In the genomic region with DNA sequence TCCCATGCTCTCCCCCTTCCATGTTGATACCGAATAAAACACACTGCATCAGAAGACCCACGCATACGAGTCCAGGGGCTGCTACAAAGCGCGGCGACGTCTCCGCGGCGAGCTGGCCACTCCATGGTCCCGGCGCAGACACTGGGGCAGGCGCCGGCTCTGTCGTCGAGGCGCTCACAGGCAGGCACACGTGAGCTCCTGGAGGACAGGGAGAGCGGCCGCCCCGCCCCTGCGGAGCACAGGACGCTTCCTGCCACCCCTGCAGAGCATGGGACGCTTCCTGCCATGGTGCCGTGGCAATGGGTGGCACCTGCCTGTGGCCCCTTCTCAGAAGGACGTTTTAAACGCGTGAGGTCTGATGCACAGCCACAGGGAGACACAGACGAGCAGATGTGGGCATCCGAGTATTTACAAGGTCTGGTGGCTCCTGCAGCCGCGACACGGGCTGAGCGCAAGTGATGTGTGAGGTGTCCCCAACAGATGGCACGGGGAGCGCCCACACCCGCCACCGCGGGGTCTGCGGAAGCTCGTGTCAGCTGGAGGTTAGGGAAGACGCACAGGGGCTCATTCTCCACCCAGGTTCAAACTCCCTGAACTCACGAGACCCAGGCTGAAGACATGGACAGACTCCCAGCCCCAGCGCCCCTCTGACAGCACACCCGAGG, we compare ENCODE assay signal across 21 cellular contexts. TPM values are rescaled to one million over a fixed set of nuclear protein-coding genes. Genes with fewer than 3 reads are reported as not detected.
A peak's percentile ranks its signal among the peaks of the same experiment; 100 is the strongest.
DNase-seq lines count a peak whose midpoint lies in the region; ATAC-seq and TF ChIP-seq lines count a peak whose summit lies in the region.
"Had no signal": no experiment of that assay in that cellular context is flagged by ENCODE, and none has a peak within 500 bp of the region (broad histone marks: within the 10 kb centered on the region; RNA-seq: fewer than 3 reads in every experiment).

No MANE protein-coding gene starts in this region.

- H2AK5ac ChIP-seq in neuronal stem cell (ENCODE audit: low read depth, low read length): no peak overlapping the region

- H3K79me2 ChIP-seq in DOHH2 (ENCODE audit: control insufficient read depth, low read length) (peaks cover 93% of the 10 kb centered on the region), GM23338 (replicated peaks; ENCODE audit: insufficient read depth) (peaks cover 4% of the 10 kb centered on the region; the same call in 1 of the 2 replicates)

- H3K9me3 Mint-ChIP-seq in GM23338: no peaks in the 10 kb centered on the region; the same call in 1 of the 3 replicates

- no peak overlapping the region for H3K14ac ChIP-seq in neuronal stem cell (ENCODE audit: low read length)

- no peak overlapping the region for H3K4ac ChIP-seq in neuronal stem cell (ENCODE audit: low read length)

- H3K36me3 Mint-ChIP-seq in GM23338 (ENCODE audit: low read depth): peaks cover 14% of the 10 kb centered on the region
- peaks cover 4% of the 10 kb centered on the region for H3K36me3 Mint-ChIP-seq in T-helper 17 cell (ENCODE audit: low read depth)

- H3K27ac Mint-ChIP-seq in GM23338 (peak overlapping the region; percentile 36; the same call in 1 of the 2 replicates), T-helper 17 cell (peak overlapping the region; percentile 83)
- H3K27ac Mint-ChIP-seq: activated CD8-positive, alpha-beta memory T cell treated with anti-CD3 and anti-CD28 coated beads, Interleukin-2, amount 10 ng/mL, durations not matched to agents 7 days and 5 days; activated naive CD8-positive, alpha-beta T cell treated with anti-CD3 and anti-CD28 coated beads for 36 hours; CD4-positive, CD25-positive, alpha-beta regulatory T cell; mesothelial cell of epicardium; nephron progenitor cell had no signal

- ATAC-seq in GM23338 (no peak), T-helper 17 cell (peak; percentile 39), GM18498 (IDR thresholded peaks at IDR 0.05; ENCODE audit: unreplicated experiment) (no peak)
- ATAC-seq: activated CD8-positive, alpha-beta memory T cell treated with anti-CD3 and anti-CD28 coated beads, Interleukin-2, amount 10 ng/mL, durations not matched to agents 7 days and 5 days; left cardiac atrium had no signal

- H2BK120ac ChIP-seq in neuronal stem cell (ENCODE audit: low read depth, low read length): no peak overlapping the region

- no peak overlapping the region for H2BK15ac ChIP-seq in neuronal stem cell (ENCODE audit: low read length)

- H3K27ac ChIP-seq in DOHH2 (ENCODE audit: low read depth, low read length): peak overlapping the region; percentile 98
- H3K27ac ChIP-seq in GM23338 (ENCODE audit: low read depth): no peak overlapping the region
- no peak overlapping the region for H3K27ac ChIP-seq in neuronal stem cell (replicated peaks; ENCODE audit: low read length)
- H3K27ac ChIP-seq: testis had no signal

- no peak overlapping the region for H4K91ac ChIP-seq in neuronal stem cell (ENCODE audit: low read depth, low read length, poor library complexity)

- H3K4me1 ChIP-seq in DOHH2 (ENCODE audit: control insufficient read depth, low read length) (peaks cover 90% of the 10 kb centered on the region), GM23338 (ENCODE audit: insufficient read depth) (no peaks in the 10 kb centered on the region; the same call in 1 of the 2 replicates), neuronal stem cell (ENCODE audit: control insufficient read depth in 2 of 2, insufficient read depth in 1 of 2, low read depth in 1 of 2, low read length in 2 of 2) (peaks cover 3% of the 10 kb centered on the region in 2 donors)

- H3K18ac ChIP-seq in neuronal stem cell (ENCODE audit: low read length): peak overlapping the region; percentile 48

- H3K27me3 Mint-ChIP-seq in GM23338 (ENCODE audit: insufficient read depth, low read depth, poor library complexity) (peaks cover 13% of the 10 kb centered on the region), T-helper 17 cell (no peaks in the 10 kb centered on the region)
- H3K27me3 Mint-ChIP-seq: activated CD8-positive, alpha-beta memory T cell treated with anti-CD3 and anti-CD28 coated beads, Interleukin-2, amount 10 ng/mL, durations not matched to agents 7 days and 5 days; activated naive CD8-positive, alpha-beta T cell treated with anti-CD3 and anti-CD28 coated beads for 36 hours; CD4-positive, CD25-positive, alpha-beta regulatory T cell had no signal

- H3F3A ChIP-seq in DOHH2 (ENCODE audit: control insufficient read depth, insufficient read depth) (peaks cover 53% of the 10 kb centered on the region), GM23338 (replicated peaks; ENCODE audit: low read depth) (peaks cover 5% of the 10 kb centered on the region; the same call in 1 of the 2 replicates)

- H3K9me3 ChIP-seq in DOHH2 (ENCODE audit: control insufficient read depth, insufficient read depth, low read length): no peaks in the 10 kb centered on the region; the same call in 1 of the 2 replicates
- H3K9me3 ChIP-seq in T-helper 17 cell (ENCODE audit: control insufficient read depth, low read length, poor library complexity, severe bottlenecking): no peaks in the 10 kb centered on the region
- H3K9me3 ChIP-seq in neuronal stem cell (replicated peaks in 1 of 2; ENCODE audit: control insufficient read depth in 2 of 2, insufficient read depth in 1 of 2, low read depth in 1 of 2, low read length in 2 of 2): peaks cover 12 to 21% of the 10 kb centered on the region in 2 donors
- H3K9me3 ChIP-seq: testis had no signal

- H2AFZ ChIP-seq in GM23338 (no peak overlapping the region), neuronal stem cell (ENCODE audit: low read length) (no peak overlapping the region)

- H3K9ac ChIP-seq in neuronal stem cell (ENCODE audit: low read depth, low read length, poor library complexity): no peak overlapping the region

- DNase-seq in GM23338 (ENCODE audit: low spot score) (no peak), T-helper 17 cell (no peak), neuronal stem cell (ENCODE audit: low spot score) (no peak), T-helper 2 cell (no peak), NCI-H1092 (lab: John Stamatoyannopoulos, UW) (no peak)
- no peak for DNase-seq in activated CD4-positive, alpha-beta T cell treated with anti-CD3 and anti-CD28 coated beads for 1 hour
- DNase-seq: activated CD4-positive, alpha-beta T cell treated with anti-CD3 and anti-CD28 coated beads for 4 hours; activated CD8-positive, alpha-beta memory T cell treated with anti-CD3 and anti-CD28 coated beads, Interleukin-2, amount 10 ng/mL, durations not matched to agents 7 days and 5 days; activated naive CD8-positive, alpha-beta T cell treated with anti-CD3 and anti-CD28 coated beads for 36 hours; CD4-positive, CD25-positive, alpha-beta regulatory T cell; effector memory CD4-positive, alpha-beta T cell; GF-D8; KBM-7; left cardiac atrium; MV-4-11; NCI-H1930; nephron progenitor cell; testis had no signal

- no peaks in the 10 kb centered on the region for H3K9me2 ChIP-seq in DOHH2 (replicated peaks; ENCODE audit: control insufficient read depth, low read length)
- no peaks in the 10 kb centered on the region for H3K9me2 ChIP-seq in GM23338 (ENCODE audit: insufficient read depth)

- H2BK5ac ChIP-seq in neuronal stem cell (ENCODE audit: low read length): no peak overlapping the region

- no peak for TF ChIP-seq CTCF in DOHH2 (IDR thresholded peaks at IDR 0.05; ENCODE audit: low read depth, low read length, poor library complexity, severe bottlenecking)
- TF ChIP-seq CTCF in GM23338 (conservative IDR thresholded peaks at IDR 0.05; ENCODE audit: low read depth in 2 of 2): no peak

- WGBS in neuronal stem cell (ENCODE audit: extremely low coverage in 2 of 2, insufficient read length in 2 of 2, insufficient replicate concordance in 1 of 2), 2 donors: no CpG with 5 or more reads among the region's 45 CpGs

- peaks cover 37% of the 10 kb centered on the region for H3K79me1 ChIP-seq in neuronal stem cell (ENCODE audit: low read depth, low read length)

- H3K4me1 Mint-ChIP-seq in GM23338 (peaks cover 2% of the 10 kb centered on the region; the same call in 1 of the 3 replicates), T-helper 17 cell (peaks cover 16% of the 10 kb centered on the region)

- H4K20me1 ChIP-seq in DOHH2 (ENCODE audit: control insufficient read depth, insufficient read depth, low read depth, low read length): peaks cover 34% of the 10 kb centered on the region
- peaks cover 8% of the 10 kb centered on the region for H4K20me1 ChIP-seq in GM23338 (replicated peaks; ENCODE audit: insufficient read depth)

- peak overlapping the region; percentile 52 for H3K23ac ChIP-seq in neuronal stem cell (ENCODE audit: low read depth, low read length, poor library complexity)

- H3K4me3 Mint-ChIP-seq in GM23338 (no peak overlapping the region), T-helper 17 cell (no peak overlapping the region)
- H3K4me3 Mint-ChIP-seq: activated CD8-positive, alpha-beta memory T cell treated with anti-CD3 and anti-CD28 coated beads, Interleukin-2, amount 10 ng/mL, durations not matched to agents 7 days and 5 days; activated naive CD8-positive, alpha-beta T cell treated with anti-CD3 and anti-CD28 coated beads for 36 hours; mesothelial cell of epicardium; nephron progenitor cell had no signal

- H3K27me3 ChIP-seq in DOHH2 (ENCODE audit: control insufficient read depth, low read length) (no peaks in the 10 kb centered on the region), GM23338 (ENCODE audit: insufficient read depth) (no peaks in the 10 kb centered on the region), neuronal stem cell (ENCODE audit: control insufficient read depth in 3 of 3, insufficient read depth in 3 of 3, low read depth in 1 of 3, low read length in 3 of 3) (no peaks in the 10 kb centered on the region)
- H3K27me3 ChIP-seq: testis had no signal

- H3K4me2 ChIP-seq in DOHH2 (ENCODE audit: low read length) (peak overlapping the region; percentile 89), GM23338 (no peak overlapping the region), neuronal stem cell (ENCODE audit: insufficient read depth, low read length, poor library complexity, severe bottlenecking) (no peak overlapping the region)

- H4K8ac ChIP-seq in neuronal stem cell (ENCODE audit: low read depth, low read length): no peak overlapping the region

- H3K36me3 ChIP-seq in DOHH2 (ENCODE audit: control insufficient read depth, low read length): peaks cover 90% of the 10 kb centered on the region
- no peaks in the 10 kb centered on the region for H3K36me3 ChIP-seq in GM23338 (ENCODE audit: insufficient read depth)
- peaks cover 31 to 91% of the 10 kb centered on the region in 2 donors for H3K36me3 ChIP-seq in neuronal stem cell (replicated peaks in 1 of 2; ENCODE audit: control insufficient read depth in 2 of 2, insufficient read depth in 2 of 2, low read length in 2 of 2)

- H3K4me3 ChIP-seq in DOHH2 (ENCODE audit: low read length) (peak overlapping the region; percentile 91), GM23338 (no peak overlapping the region), neuronal stem cell (ENCODE audit: low read length in 2 of 2) (no peak overlapping the region)
- H3K4me3 ChIP-seq: testis had no signal

- H2BK12ac ChIP-seq in neuronal stem cell (ENCODE audit: low read length): no peak overlapping the region

RNA-seq across cellular contexts. Expression of a gene that starts 21.4 kb away (rescaled TPM):
- total RNA-seq in GM23338 (2014; rRNA removed; shearing (Covaris generic)): 0.16 and 0.28 TPM in 2 replicates
- polyA plus RNA-seq in GM23338 (2016; fragmentation: Nextera tagmentation; extraction: Ambion mirVana): 0.37 TPM in 1 of 2 replicates, not detected in the other
- 10 to 100 TPM; 17.9 to 22.2 TPM for total RNA-seq in T-helper 17 cell
- 1.7 TPM for polyA plus RNA-seq in neuronal stem cell (2013, experiment 1 of 2)
- 1.5 TPM for polyA plus RNA-seq in neuronal stem cell (2013, experiment 2 of 2)

RNA-seq across cellular contexts. Expression of a gene that starts 40.0 kb away (rescaled TPM):
- not detected in 2 replicates for total RNA-seq in GM23338 (2014; rRNA removed; shearing (Covaris generic))
- not detected in 2 replicates for polyA plus RNA-seq in GM23338 (2016; fragmentation: Nextera tagmentation; extraction: Ambion mirVana)
- total RNA-seq in T-helper 17 cell: not detected
- not detected for polyA plus RNA-seq in neuronal stem cell (2013, experiment 1 of 2)
- not detected for polyA plus RNA-seq in neuronal stem cell (2013, experiment 2 of 2)
- total RNA-seq: activated CD8-positive, alpha-beta memory T cell treated with anti-CD3 and anti-CD28 coated beads, Interleukin-2, amount 10 ng/mL, durations not matched to agents 7 days and 5 days; activated naive CD8-positive, alpha-beta T cell treated with anti-CD3 and anti-CD28 coated beads for 36 hours; CD4-positive, CD25-positive, alpha-beta regulatory T cell; left cardiac atrium had no signal
- polyA plus RNA-seq: CD4-positive, CD25-positive, alpha-beta regulatory T cell had no signal

RNA-seq across cellular contexts. Expression of a gene that starts 47.6 kb away (rescaled TPM):
- total RNA-seq in GM23338 (2014; rRNA removed; shearing (Covaris generic)): 6.2 and 11.7 TPM in 2 replicates
- polyA plus RNA-seq in GM23338 (2016; fragmentation: Nextera tagmentation; extraction: Ambion mirVana): 12.6 and 13.9 TPM in 2 replicates
- 10 to 100 TPM; 40.1 to 43.2 TPM for total RNA-seq in T-helper 17 cell
- 8.7 TPM for polyA plus RNA-seq in neuronal stem cell (2013, experiment 1 of 2)
- polyA plus RNA-seq in neuronal stem cell (2013, experiment 2 of 2): 8.9 TPM

Comparison
In these comparisons a context has a peak if more than half of its experiments do, and no peak if none do; other contexts are left out.
1. RNA of a gene that starts 21.4 kb away (total RNA-seq): 17.9 to 22.2 TPM in T-helper 17 cell; 0.16 to 0.28 TPM in GM23338; every median in the first group is over 10 times any median in the second.